In genomic region chr1:183598386-183598785, GRCh38 we compare ENCODE assay signal across 10 cellular contexts. TPM values are rescaled to one million over a fixed set of nuclear protein-coding genes. Genes with fewer than 3 reads are reported as not detected.
DNase-seq lines count a peak whose midpoint lies in the region; ATAC-seq and TF ChIP-seq lines count a peak whose summit lies in the region.
"Had no signal": no experiment of that assay in that cellular context is flagged by ENCODE, and none has a peak within 500 bp of the region (broad histone marks: within the 10 kb centered on the region; RNA-seq: fewer than 3 reads in every experiment).

No MANE protein-coding gene starts in this region.

- H3K9me3 ChIP-seq in sigmoid colon, result no peaks in the 10 kb centered on the region

- peaks cover 2% of the 10 kb centered on the region for H3K27me3 Mint-ChIP-seq in activated CD8-positive, alpha-beta T cell treated with anti-CD3 and anti-CD28 coated beads for 36 hours

- POLR2A ChIA-PET in activated CD8-positive, alpha-beta T cell treated with anti-CD3 and anti-CD28 coated beads for 36 hours (lab: Charles Lee), result no interaction called here

- H3K4me3 Mint-ChIP-seq in activated CD8-positive, alpha-beta T cell treated with anti-CD3 and anti-CD28 coated beads for 36 hours, result no peak overlapping the region

- no peak overlapping the region for H3K27ac Mint-ChIP-seq in activated CD8-positive, alpha-beta T cell treated with anti-CD3 and anti-CD28 coated beads for 36 hours

- CTCF ChIA-PET in activated CD8-positive, alpha-beta T cell treated with anti-CD3 and anti-CD28 coated beads for 36 hours (lab: Charles Lee), result interaction anchor here (1.0 to 1.8 kb wide), 5 partner anchors 21 to 86 kb away, joined by 3 to 7 read pairs (median 4); no protein-coding TSS in a partner anchor

- DNase-seq in activated CD8-positive, alpha-beta T cell treated with anti-CD3 and anti-CD28 coated beads for 36 hours, result no peak
- DNase-seq in sigmoid colon (no peak), NCI-H1092 (lab: John Stamatoyannopoulos, UW) (no peak), NCI-H1694 (lab: John Stamatoyannopoulos, UW) (no peak), NCI-H748 (lab: John Stamatoyannopoulos, UW; ENCODE audit: unreplicated experiment) (no peak), NCI-H2227 (lab: John Stamatoyannopoulos, UW; ENCODE audit: unreplicated experiment) (no peak)

- H3K36me3 ChIP-seq in sigmoid colon, result no peaks in the 10 kb centered on the region

- H3K4me1 ChIP-seq in sigmoid colon, result peaks cover 0 to 39% (median 30%) of the 10 kb centered on the region in 4 donors

- no peak for TF ChIP-seq POLR2A in sigmoid colon (IDR thresholded peaks at IDR 0.05)

- intact Hi-C loops in activated CD8-positive, alpha-beta T cell treated with anti-CD3 and anti-CD28 coated beads for 36 hours (cut with micrococcal nuclease), result no loop called here
- intact Hi-C loops in sigmoid colon (cut with DNase I), result no loop called here

- H3K27ac ChIP-seq in sigmoid colon, result peak overlapping the region in 3 of 4 donors; percentile 75 to 79 (median 76)
- H3K27ac ChIP-seq: SK-N-MC had no signal

- H3K9me3 Mint-ChIP-seq in activated CD8-positive, alpha-beta T cell treated with anti-CD3 and anti-CD28 coated beads for 36 hours, result no peaks in the 10 kb centered on the region

- no peak for TF ChIP-seq CTCF in activated CD8-positive, alpha-beta T cell treated with anti-CD3 and anti-CD28 coated beads for 36 hours (IDR thresholded peaks at IDR 0.05)
- TF ChIP-seq CTCF in sigmoid colon (IDR thresholded peaks at IDR 0.05), result no peak

- peak overlapping the region in 1 of 4 donors; percentile 6 for H3K4me3 ChIP-seq in sigmoid colon
- H3K4me3 ChIP-seq: K562, SK-N-MC had no signal

- H3K36me3 Mint-ChIP-seq in activated CD8-positive, alpha-beta T cell treated with anti-CD3 and anti-CD28 coated beads for 36 hours (ENCODE audit: low read depth), result no peaks in the 10 kb centered on the region

- H3K27me3 ChIP-seq in sigmoid colon, result no peaks in the 10 kb centered on the region

- H3K4me1 Mint-ChIP-seq in activated CD8-positive, alpha-beta T cell treated with anti-CD3 and anti-CD28 coated beads for 36 hours (ENCODE audit: low read depth), result peaks cover 10% of the 10 kb centered on the region

- WGBS in sigmoid colon, 2 donors, result 56 to 79% methylated on average over 2 of the region's 2 CpGs

- ATAC-seq in GM19043 (IDR thresholded peaks at IDR 0.05; ENCODE audit: low read depth, unreplicated experiment), result peak; percentile 59
- peak; percentile 71 for ATAC-seq in HG02678 (IDR thresholded peaks at IDR 0.05; ENCODE audit: unreplicated experiment)
- peak; percentile 67 for ATAC-seq in activated CD8-positive, alpha-beta T cell treated with anti-CD3 and anti-CD28 coated beads for 36 hours
- ATAC-seq: K562 had no signal

- peak in 1 of 4 donors; percentile 31 for TF ChIP-seq EP300 in sigmoid colon (IDR thresholded peaks at IDR 0.05)

RNA-seq across cellular contexts. Expression of gene NCF2, which starts 8.1 kb away (rescaled TPM):
- 1 to 10 TPM; 4.2 to 4.7 TPM for total RNA-seq in activated CD8-positive, alpha-beta T cell treated with anti-CD3 and anti-CD28 coated beads for 36 hours
- 10 to 100 TPM in 3 of 4 donors, 1 to 10 TPM in 1; 5.0 to 16.3 (median 12.5) TPM for total RNA-seq in sigmoid colon
- polyA plus RNA-seq in sigmoid colon, result 1 to 10 TPM; 6.0 to 9.2 (median 7.0) TPM

RNA-seq across cellular contexts. Expression of gene ARPC5, which starts 37.2 kb away (rescaled TPM):
- 100 to 1,000 TPM; 128 to 134 TPM for total RNA-seq in activated CD8-positive, alpha-beta T cell treated with anti-CD3 and anti-CD28 coated beads for 36 hours
- 10 to 100 TPM; 57.3 to 95.6 (median 90.1) TPM for total RNA-seq in sigmoid colon
- polyA plus RNA-seq in sigmoid colon, result 100 to 1,000 TPM; 161 to 278 (median 175) TPM

RNA-seq across cellular contexts. Expression of gene APOBEC4, which starts 54.7 kb away (rescaled TPM):
- total RNA-seq in activated CD8-positive, alpha-beta T cell treated with anti-CD3 and anti-CD28 coated beads for 36 hours, result not detected
- not detected for total RNA-seq in sigmoid colon
- polyA plus RNA-seq in sigmoid colon, result under 1 TPM in 1 of 3 donors, not detected in 2; 0.10 TPM
- total RNA-seq: K562 had no signal
- polyA plus RNA-seq: K562 had no signal
